ENCODE assay signal across 1 cellular context in the genomic region with DNA sequence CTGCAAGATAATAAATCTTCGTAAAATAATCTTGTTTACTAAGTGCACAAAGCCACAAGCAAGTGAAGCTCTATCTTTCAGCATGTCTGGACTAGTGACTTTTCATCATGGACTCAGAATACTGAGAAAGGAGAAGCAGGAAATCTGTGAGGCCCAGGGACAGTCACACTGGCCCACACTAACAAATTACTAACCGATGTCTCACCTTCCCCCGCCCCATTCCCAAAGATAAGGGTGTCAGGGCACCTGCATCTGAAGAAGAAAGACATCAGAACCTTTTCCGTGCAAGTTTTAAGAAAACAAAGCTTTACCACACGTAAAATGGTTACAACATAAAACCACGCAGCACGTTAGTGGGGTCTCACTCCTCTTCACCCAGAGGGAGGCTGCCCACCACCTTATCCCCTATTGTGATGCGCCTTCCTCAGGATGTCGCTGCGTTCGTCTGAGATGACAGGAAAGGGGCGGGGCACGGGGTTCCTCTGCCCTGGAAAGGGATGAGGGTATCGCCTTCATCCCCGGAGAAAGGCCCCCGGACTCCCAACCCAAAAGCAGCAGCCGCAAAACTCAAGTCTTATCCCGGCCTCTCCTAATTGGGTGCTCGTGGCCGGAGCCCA.
TF ChIP-seq lines count a peak whose summit lies in the region.

No MANE protein-coding gene starts in this region.

TF ChIP-seq in HepG2, 621 proteins besides CTCF, POLR2A, EP300 and RAD21 (continued from another document):
- TF ChIP-seq, protein P1, sequence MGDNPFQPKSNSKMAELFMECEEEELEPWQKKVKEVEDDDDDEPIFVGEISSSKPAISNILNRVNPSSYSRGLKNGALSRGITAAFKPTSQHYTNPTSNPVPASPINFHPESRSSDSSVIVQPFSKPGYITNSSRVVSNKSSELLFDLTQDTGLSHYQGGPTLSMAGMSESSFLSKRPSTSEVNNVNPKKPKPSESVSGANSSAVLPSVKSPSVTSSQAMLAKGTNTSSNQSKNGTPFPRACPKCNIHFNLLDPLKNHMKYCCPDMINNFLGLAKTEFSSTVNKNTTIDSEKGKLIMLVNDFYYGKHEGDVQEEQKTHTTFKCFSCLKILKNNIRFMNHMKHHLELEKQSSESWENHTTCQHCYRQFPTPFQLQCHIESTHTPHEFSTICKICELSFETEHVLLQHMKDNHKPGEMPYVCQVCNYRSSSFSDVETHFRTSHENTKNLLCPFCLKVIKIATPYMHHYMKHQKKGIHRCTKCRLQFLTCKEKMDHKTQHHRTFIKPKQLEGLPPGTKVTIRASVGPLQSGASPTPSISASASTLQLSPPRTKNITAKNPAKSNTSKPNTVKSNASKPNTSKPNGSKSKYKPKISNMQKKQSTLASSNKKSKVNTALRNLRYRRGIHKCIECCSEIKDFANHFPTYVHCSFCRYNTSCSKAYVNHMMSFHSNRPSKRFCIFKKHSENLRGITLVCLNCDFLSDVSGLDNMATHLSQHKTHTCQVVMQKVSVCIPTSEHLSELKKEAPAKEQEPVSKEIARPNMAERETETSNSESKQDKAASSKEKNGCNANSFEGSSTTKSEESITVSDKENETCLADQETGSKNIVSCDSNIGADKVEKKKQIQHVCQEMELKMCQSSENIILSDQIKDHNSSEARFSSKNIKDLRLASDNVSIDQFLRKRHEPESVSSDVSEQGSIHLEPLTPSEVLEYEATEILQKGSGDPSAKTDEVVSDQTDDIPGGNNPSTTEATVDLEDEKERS (CRISPR knock-in tag; IDR thresholded peaks at IDR 0.05) = no peak
- TF ChIP-seq, protein P2, sequence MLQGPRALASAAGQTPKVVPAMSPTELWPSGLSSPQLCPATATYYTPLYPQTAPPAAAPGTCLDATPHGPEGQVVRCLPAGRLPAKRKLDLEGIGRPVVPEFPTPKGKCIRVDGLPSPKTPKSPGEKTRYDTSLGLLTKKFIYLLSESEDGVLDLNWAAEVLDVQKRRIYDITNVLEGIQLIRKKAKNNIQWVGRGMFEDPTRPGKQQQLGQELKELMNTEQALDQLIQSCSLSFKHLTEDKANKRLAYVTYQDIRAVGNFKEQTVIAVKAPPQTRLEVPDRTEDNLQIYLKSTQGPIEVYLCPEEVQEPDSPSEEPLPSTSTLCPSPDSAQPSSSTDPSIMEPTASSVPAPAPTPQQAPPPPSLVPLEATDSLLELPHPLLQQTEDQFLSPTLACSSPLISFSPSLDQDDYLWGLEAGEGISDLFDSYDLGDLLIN (CRISPR knock-in tag; IDR thresholded peaks at IDR 0.05; ENCODE audit: borderline replicate concordance) = no peak
- no peak for TF ChIP-seq ZNF180 (CRISPR knock-in tag; IDR thresholded peaks at IDR 0.05; ENCODE audit: borderline replicate concordance, low read depth)
- TF ChIP-seq, protein P3, sequence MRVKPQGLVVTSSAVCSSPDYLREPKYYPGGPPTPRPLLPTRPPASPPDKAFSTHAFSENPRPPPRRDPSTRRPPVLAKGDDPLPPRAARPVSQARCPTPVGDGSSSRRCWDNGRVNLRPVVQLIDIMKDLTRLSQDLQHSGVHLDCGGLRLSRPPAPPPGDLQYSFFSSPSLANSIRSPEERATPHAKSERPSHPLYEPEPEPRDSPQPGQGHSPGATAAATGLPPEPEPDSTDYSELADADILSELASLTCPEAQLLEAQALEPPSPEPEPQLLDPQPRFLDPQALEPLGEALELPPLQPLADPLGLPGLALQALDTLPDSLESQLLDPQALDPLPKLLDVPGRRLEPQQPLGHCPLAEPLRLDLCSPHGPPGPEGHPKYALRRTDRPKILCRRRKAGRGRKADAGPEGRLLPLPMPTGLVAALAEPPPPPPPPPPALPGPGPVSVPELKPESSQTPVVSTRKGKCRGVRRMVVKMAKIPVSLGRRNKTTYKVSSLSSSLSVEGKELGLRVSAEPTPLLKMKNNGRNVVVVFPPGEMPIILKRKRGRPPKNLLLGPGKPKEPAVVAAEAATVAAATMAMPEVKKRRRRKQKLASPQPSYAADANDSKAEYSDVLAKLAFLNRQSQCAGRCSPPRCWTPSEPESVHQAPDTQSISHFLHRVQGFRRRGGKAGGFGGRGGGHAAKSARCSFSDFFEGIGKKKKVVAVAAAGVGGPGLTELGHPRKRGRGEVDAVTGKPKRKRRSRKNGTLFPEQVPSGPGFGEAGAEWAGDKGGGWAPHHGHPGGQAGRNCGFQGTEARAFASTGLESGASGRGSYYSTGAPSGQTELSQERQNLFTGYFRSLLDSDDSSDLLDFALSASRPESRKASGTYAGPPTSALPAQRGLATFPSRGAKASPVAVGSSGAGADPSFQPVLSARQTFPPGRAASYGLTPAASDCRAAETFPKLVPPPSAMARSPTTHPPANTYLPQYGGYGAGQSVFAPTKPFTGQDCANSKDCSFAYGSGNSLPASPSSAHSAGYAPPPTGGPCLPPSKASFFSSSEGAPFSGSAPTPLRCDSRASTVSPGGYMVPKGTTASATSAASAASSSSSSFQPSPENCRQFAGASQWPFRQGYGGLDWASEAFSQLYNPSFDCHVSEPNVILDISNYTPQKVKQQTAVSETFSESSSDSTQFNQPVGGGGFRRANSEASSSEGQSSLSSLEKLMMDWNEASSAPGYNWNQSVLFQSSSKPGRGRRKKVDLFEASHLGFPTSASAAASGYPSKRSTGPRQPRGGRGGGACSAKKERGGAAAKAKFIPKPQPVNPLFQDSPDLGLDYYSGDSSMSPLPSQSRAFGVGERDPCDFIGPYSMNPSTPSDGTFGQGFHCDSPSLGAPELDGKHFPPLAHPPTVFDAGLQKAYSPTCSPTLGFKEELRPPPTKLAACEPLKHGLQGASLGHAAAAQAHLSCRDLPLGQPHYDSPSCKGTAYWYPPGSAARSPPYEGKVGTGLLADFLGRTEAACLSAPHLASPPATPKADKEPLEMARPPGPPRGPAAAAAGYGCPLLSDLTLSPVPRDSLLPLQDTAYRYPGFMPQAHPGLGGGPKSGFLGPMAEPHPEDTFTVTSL (CRISPR knock-in tag; IDR thresholded peaks at IDR 0.05; ENCODE audit: borderline replicate concordance) = peak; percentile 15; the same call in 1 of the 2 replicates
- TF ChIP-seq SP5 (CRISPR knock-in tag; IDR thresholded peaks at IDR 0.05; ENCODE audit: borderline replicate concordance, low read depth) = 0 out of 2 replicates have a peak, but pooled peaks have one; percentile 35
- TF ChIP-seq TGIF2 (CRISPR knock-in tag; IDR thresholded peaks at IDR 0.05) = peak; percentile 42; the same call in 1 of the 2 replicates
- 0 out of 2 replicates have a peak, but pooled peaks have one; percentile 23 for TF ChIP-seq ZNF263 (CRISPR knock-in tag; IDR thresholded peaks at IDR 0.05)
- TF ChIP-seq HIVEP1 (CRISPR knock-in tag; IDR thresholded peaks at IDR 0.05) = 0 out of 2 replicates have a peak, but pooled peaks have one; percentile 0
- no peak for TF ChIP-seq YEATS2 (CRISPR knock-in tag; IDR thresholded peaks at IDR 0.05; ENCODE audit: borderline replicate concordance)
- TF ChIP-seq SETDB1 (CRISPR knock-in tag; IDR thresholded peaks at IDR 0.05; ENCODE audit: borderline replicate concordance) = no peak
- TF ChIP-seq, protein P4, sequence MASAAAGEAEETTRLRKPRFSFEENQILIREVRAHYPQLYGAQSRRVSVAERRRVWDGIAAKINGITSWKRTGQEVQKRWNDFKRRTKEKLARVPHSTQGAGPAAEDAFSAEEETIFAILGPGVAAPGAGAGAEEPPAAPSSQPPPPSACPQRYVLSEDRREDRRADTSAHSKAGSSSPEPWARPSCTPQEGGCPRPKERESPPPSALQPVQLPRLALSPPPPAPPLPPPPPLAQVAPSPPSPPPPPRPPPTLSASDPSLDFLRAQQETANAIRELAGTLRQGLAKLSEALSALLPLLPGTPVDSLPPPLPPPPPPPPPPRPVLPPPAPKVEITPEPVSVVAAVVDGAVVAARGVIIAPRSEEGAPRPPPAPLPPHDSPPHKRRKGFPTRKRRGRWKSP (CRISPR knock-in tag; IDR thresholded peaks at IDR 0.05) = no peak
- TF ChIP-seq SMAD9 (CRISPR knock-in tag; IDR thresholded peaks at IDR 0.05) = 0 out of 2 replicates have a peak, but pooled peaks have one; percentile 39
- no peak for TF ChIP-seq PHF5A (CRISPR knock-in tag; IDR thresholded peaks at IDR 0.05; ENCODE audit: low read depth, unreplicated experiment)
- TF ChIP-seq ZNF232 (CRISPR knock-in tag; IDR thresholded peaks at IDR 0.05; ENCODE audit: borderline replicate concordance) = no peak
- no peak for TF ChIP-seq PRPF4 (IDR thresholded peaks at IDR 0.05; ENCODE audit: low read depth, low read length, poor library complexity, severe bottlenecking)
- TF ChIP-seq RFX5 (IDR thresholded peaks at IDR 0.05; ENCODE audit: low read depth, low read length) = no peak
- no peak for TF ChIP-seq SSRP1 (CRISPR knock-in tag; IDR thresholded peaks at IDR 0.05)
- no peak for TF ChIP-seq CBX5 (CRISPR knock-in tag; IDR thresholded peaks at IDR 0.05; ENCODE audit: borderline replicate concordance)
- no peak for TF ChIP-seq SMYD3 (CRISPR knock-in tag; IDR thresholded peaks at IDR 0.05)
- no peak for TF ChIP-seq NFKBIZ (CRISPR knock-in tag; IDR thresholded peaks at IDR 0.05)
- TF ChIP-seq PAX8 (CRISPR knock-in tag; IDR thresholded peaks at IDR 0.05; ENCODE audit: borderline replicate concordance) = no peak
- TF ChIP-seq, protein P5, sequence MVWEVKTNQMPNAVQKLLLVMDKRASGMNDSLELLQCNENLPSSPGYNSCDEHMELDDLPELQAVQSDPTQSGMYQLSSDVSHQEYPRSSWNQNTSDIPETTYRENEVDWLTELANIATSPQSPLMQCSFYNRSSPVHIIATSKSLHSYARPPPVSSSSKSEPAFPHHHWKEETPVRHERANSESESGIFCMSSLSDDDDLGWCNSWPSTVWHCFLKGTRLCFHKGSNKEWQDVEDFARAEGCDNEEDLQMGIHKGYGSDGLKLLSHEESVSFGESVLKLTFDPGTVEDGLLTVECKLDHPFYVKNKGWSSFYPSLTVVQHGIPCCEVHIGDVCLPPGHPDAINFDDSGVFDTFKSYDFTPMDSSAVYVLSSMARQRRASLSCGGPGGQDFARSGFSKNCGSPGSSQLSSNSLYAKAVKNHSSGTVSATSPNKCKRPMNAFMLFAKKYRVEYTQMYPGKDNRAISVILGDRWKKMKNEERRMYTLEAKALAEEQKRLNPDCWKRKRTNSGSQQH (CRISPR knock-in tag; IDR thresholded peaks at IDR 0.05; ENCODE audit: low read depth) = 0 out of 2 replicates have a peak, but pooled peaks have one; percentile 27
- TF ChIP-seq CCAR2 (optimal IDR thresholded peaks at IDR 0.05; ENCODE audit: low read depth, low read length) = no peak
- TF ChIP-seq EHMT2 (IDR thresholded peaks at IDR 0.05; ENCODE audit: borderline replicate concordance, low read depth, low read length) = no peak
- TF ChIP-seq, protein P6, sequence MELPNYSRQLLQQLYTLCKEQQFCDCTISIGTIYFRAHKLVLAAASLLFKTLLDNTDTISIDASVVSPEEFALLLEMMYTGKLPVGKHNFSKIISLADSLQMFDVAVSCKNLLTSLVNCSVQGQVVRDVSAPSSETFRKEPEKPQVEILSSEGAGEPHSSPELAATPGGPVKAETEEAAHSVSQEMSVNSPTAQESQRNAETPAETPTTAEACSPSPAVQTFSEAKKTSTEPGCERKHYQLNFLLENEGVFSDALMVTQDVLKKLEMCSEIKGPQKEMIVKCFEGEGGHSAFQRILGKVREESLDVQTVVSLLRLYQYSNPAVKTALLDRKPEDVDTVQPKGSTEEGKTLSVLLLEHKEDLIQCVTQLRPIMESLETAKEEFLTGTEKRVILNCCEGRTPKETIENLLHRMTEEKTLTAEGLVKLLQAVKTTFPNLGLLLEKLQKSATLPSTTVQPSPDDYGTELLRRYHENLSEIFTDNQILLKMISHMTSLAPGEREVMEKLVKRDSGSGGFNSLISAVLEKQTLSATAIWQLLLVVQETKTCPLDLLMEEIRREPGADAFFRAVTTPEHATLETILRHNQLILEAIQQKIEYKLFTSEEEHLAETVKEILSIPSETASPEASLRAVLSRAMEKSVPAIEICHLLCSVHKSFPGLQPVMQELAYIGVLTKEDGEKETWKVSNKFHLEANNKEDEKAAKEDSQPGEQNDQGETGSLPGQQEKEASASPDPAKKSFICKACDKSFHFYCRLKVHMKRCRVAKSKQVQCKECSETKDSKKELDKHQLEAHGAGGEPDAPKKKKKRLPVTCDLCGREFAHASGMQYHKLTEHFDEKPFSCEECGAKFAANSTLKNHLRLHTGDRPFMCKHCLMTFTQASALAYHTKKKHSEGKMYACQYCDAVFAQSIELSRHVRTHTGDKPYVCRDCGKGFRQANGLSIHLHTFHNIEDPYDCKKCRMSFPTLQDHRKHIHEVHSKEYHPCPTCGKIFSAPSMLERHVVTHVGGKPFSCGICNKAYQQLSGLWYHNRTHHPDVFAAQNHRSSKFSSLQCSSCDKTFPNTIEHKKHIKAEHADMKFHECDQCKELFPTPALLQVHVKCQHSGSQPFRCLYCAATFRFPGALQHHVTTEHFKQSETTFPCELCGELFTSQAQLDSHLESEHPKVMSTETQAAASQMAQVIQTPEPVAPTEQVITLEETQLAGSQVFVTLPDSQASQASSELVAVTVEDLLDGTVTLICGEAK (IDR thresholded peaks at IDR 0.05) = no peak
- TF ChIP-seq, protein P6 (CRISPR knock-in tag; IDR thresholded peaks at IDR 0.05) = no peak
- TF ChIP-seq NBN (conservative IDR thresholded peaks at IDR 0.05) = no peak
